ENCODE assay signal across 9 cellular contexts in the genomic region with DNA sequence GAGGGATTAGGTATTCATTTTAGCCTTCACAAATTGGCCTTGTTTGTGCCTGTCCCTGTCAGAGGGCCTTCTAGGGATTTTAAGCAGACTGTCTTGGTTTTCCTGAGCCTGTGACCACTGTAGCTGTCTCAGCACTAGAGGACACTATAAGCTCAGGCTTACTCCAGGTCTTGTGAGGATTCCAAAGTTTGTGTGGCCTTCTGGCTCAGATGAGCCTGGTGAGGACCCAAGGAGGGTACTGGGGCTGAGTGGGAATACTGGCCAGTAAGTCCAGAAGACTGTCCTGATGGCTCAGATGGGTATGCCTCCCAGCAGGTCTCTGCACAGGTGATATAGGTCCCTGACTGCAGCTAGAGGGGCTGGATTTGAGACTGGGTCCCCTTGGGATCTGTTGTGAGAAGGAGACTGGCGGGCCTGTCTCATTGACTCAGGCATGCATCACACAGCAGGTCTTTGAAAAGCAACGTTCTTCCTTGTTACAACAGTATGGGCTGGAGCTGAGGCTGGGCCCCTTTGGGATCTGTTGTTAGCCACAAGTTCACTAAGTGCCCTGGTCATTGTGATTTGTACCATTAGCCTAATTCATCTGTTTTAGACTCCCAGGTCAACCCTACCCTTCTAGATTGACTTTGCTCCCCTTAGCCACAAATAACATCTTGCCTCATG. TPM values are rescaled to one million over a fixed set of nuclear protein-coding genes. Genes with fewer than 3 reads are reported as not detected.
DNase-seq lines count a peak whose midpoint lies in the region; ATAC-seq and TF ChIP-seq lines count a peak whose summit lies in the region.
"Had no signal": no experiment of that assay in that cellular context is flagged by ENCODE, and none has a peak within 500 bp of the region (broad histone marks: within the 10 kb centered on the region; RNA-seq: fewer than 3 reads in every experiment).

No MANE protein-coding gene starts in this region.

- peak overlapping the region; percentile 20 for H3K27ac Mint-ChIP-seq in activated naive CD4-positive, alpha-beta T cell treated with anti-CD3 and anti-CD28 coated beads, Interleukin-2, amount 50 U/mL, for 24 hours
- no peak overlapping the region for H3K27ac Mint-ChIP-seq in activated naive CD4-positive, alpha-beta T cell treated with anti-CD3 and anti-CD28 coated beads, Interleukin-2, amount 50 U/mL, for 72 hours
- H3K27ac Mint-ChIP-seq in type B pancreatic cell, result no peak overlapping the region

- H3K4me3 Mint-ChIP-seq in activated naive CD4-positive, alpha-beta T cell treated with anti-CD3 and anti-CD28 coated beads, Interleukin-2, amount 50 U/mL, for 24 hours, result no peak overlapping the region
- H3K4me3 Mint-ChIP-seq in type B pancreatic cell, result no peak overlapping the region

- DNase-seq in activated naive CD4-positive, alpha-beta T cell treated with anti-CD3 and anti-CD28 coated beads, Interleukin-2, amount 50 U/mL, for 72 hours (ENCODE audit: low spot score in 2 of 2), result no peak
- DNase-seq in amniotic epithelial cell (ENCODE audit: low read depth) (peak; percentile 67), type B pancreatic cell (ENCODE audit: extremely low spot score, unreplicated experiment) (no peak), NCI-H510A treated with DMSO at 0.1 percent for 48 hours (lab: John Stamatoyannopoulos, UW) (no peak), NCI-H1694 treated with DMSO at 0.1 percent for 48 hours (lab: John Stamatoyannopoulos, UW) (no peak), sigmoid colon (no peak)
- DNase-seq: DND-41 had no signal

- ATAC-seq in activated naive CD4-positive, alpha-beta T cell treated with anti-CD3 and anti-CD28 coated beads, Interleukin-2, amount 50 U/mL, for 72 hours, result no peak
- ATAC-seq in HG02981 (IDR thresholded peaks at IDR 0.05; ENCODE audit: unreplicated experiment), result peak; percentile 20

- intact Hi-C loops in sigmoid colon (cut with DNase I), result no loop called here

- no peak overlapping the region for H3K27ac ChIP-seq in sigmoid colon

- TF ChIP-seq CTCF in type B pancreatic cell (conservative IDR thresholded peaks at IDR 0.05) (peak; percentile 20), sigmoid colon (IDR thresholded peaks at IDR 0.05) (no peak)

- H3K27me3 ChIP-seq in sigmoid colon, result no peaks in the 10 kb centered on the region

- H3K4me1 ChIP-seq in sigmoid colon, result no peaks in the 10 kb centered on the region

- H3K27me3 Mint-ChIP-seq in activated naive CD4-positive, alpha-beta T cell treated with anti-CD3 and anti-CD28 coated beads, Interleukin-2, amount 50 U/mL, for 24 hours, result no peaks in the 10 kb centered on the region
- H3K27me3 Mint-ChIP-seq in type B pancreatic cell, result no peaks in the 10 kb centered on the region

- TF ChIP-seq EP300 in sigmoid colon (IDR thresholded peaks at IDR 0.05), result no peak

- no peaks in the 10 kb centered on the region for H3K36me3 ChIP-seq in sigmoid colon

- H3K9me3 Mint-ChIP-seq in activated naive CD4-positive, alpha-beta T cell treated with anti-CD3 and anti-CD28 coated beads, Interleukin-2, amount 50 U/mL, for 24 hours, result peaks cover 15% of the 10 kb centered on the region
- peaks cover 19 to 36% of the 10 kb centered on the region in 2 donors for H3K9me3 Mint-ChIP-seq in activated naive CD4-positive, alpha-beta T cell treated with anti-CD3 and anti-CD28 coated beads, Interleukin-2, amount 50 U/mL, for 72 hours
- no peaks in the 10 kb centered on the region for H3K9me3 Mint-ChIP-seq in type B pancreatic cell

- peaks cover 40% of the 10 kb centered on the region for H3K4me1 Mint-ChIP-seq in activated naive CD4-positive, alpha-beta T cell treated with anti-CD3 and anti-CD28 coated beads, Interleukin-2, amount 50 U/mL, for 24 hours
- H3K4me1 Mint-ChIP-seq in type B pancreatic cell (ENCODE audit: unreplicated experiment), result no peaks in the 10 kb centered on the region

- no peaks in the 10 kb centered on the region for H3K9me3 ChIP-seq in sigmoid colon

- 73 to 87% methylated on average over 2 of the region's 2 CpGs for WGBS in sigmoid colon, 2 donors

- no peak for TF ChIP-seq POLR2A in sigmoid colon (IDR thresholded peaks at IDR 0.05)

- no peak overlapping the region for H3K4me3 ChIP-seq in sigmoid colon

- H3K36me3 Mint-ChIP-seq in activated naive CD4-positive, alpha-beta T cell treated with anti-CD3 and anti-CD28 coated beads, Interleukin-2, amount 50 U/mL, for 24 hours, result peaks cover 15% of the 10 kb centered on the region
- peaks cover 17 to 50% of the 10 kb centered on the region in 2 donors for H3K36me3 Mint-ChIP-seq in activated naive CD4-positive, alpha-beta T cell treated with anti-CD3 and anti-CD28 coated beads, Interleukin-2, amount 50 U/mL, for 72 hours
- no peaks in the 10 kb centered on the region for H3K36me3 Mint-ChIP-seq in type B pancreatic cell

RNA-seq across cellular contexts. Expression of gene TFB1M, which starts 26.3 kb away (rescaled TPM):
- total RNA-seq in activated naive CD4-positive, alpha-beta T cell treated with anti-CD3 and anti-CD28 coated beads, Interleukin-2, amount 50 U/mL, for 72 hours, result 10 to 100 TPM; 44.7 to 49.2 TPM
- total RNA-seq in type B pancreatic cell (ENCODE audit: low replicate concordance), result 18.5 and 25.4 TPM in 2 replicates
- 10 to 100 TPM; 10.7 to 22.2 (median 16.8) TPM for total RNA-seq in sigmoid colon
- 10 to 100 TPM; 10.9 to 15.1 (median 12.6) TPM for polyA plus RNA-seq in sigmoid colon
